ENCODE assay signal across 26 cellular contexts in the genomic region with DNA sequence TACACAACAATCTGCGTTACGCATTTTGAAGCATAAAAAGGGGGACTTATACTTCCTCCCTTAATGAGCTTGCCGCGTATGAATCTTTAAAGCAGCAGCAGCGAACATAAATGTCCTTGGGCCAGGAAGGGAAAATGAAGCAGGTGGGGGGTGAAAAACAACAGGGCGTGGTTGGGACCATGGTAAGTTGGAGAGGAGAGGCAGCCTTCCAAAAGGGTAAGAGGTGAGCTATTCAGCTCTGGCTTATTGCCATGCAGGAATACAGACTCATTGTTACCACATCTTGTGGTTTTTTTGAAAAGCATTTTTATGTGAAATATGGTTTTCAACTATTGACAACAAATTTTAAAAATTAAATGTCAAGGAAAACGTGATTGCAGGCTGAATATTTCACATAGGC.
DNase-seq lines count a peak whose midpoint lies in the region; ATAC-seq and TF ChIP-seq lines count a peak whose summit lies in the region.
"Had no signal": no experiment of that assay in that cellular context is flagged by ENCODE, and none has a peak within 500 bp of the region (broad histone marks: within the 10 kb centered on the region; RNA-seq: fewer than 3 reads in every experiment).

No MANE protein-coding gene starts in this region.

- no peaks in the 10 kb centered on the region for H3K36me3 Mint-ChIP-seq in nephron progenitor cell (ENCODE audit: low read depth)
- H3K36me3 Mint-ChIP-seq: activated naive CD4-positive, alpha-beta T cell treated with anti-CD3 and anti-CD28 coated beads, Interleukin-2, amount 10 ng/mL, durations not matched to agents 7 days and 5 days had no signal

- peaks cover 3% of the 10 kb centered on the region for H3K27me3 Mint-ChIP-seq in nephron progenitor cell (ENCODE audit: low read depth, poor library complexity)
- H3K27me3 Mint-ChIP-seq: activated naive CD4-positive, alpha-beta T cell treated with anti-CD3 and anti-CD28 coated beads, Interleukin-2, amount 10 ng/mL, durations not matched to agents 7 days and 5 days; natural killer cell treated with Interleukin-12 subunit alpha and Interleukin-12 subunit beta and Interleukin-15 and Interleukin-18, amount 100 ng/mL, for 72 hours had no signal

- peak; percentile 10 for DNase-seq in HS-5 (ENCODE audit: low read depth)
- DNase-seq in RWPE1 (ENCODE audit: low spot score), result peak; percentile 5
- DNase-seq in fibroblast of mammary gland (ENCODE audit: low read depth), result peak; percentile 42
- DNase-seq in stromal cell of bone marrow (ENCODE audit: low read depth), result peak; percentile 7
- DNase-seq in NCI-H2171 treated with DMSO at 0.1 percent for 48 hours (lab: John Stamatoyannopoulos, UW), result no peak
- DNase-seq in nephron progenitor cell, result no peak
- DNase-seq: activated CD4-positive, alpha-beta T cell treated with anti-CD3 and anti-CD28 coated beads, Interleukin-2, amount 50 U/mL, for 48 hours; activated naive CD4-positive, alpha-beta T cell treated with anti-CD3 and anti-CD28 coated beads, Interleukin-2, amount 10 ng/mL, durations not matched to agents 7 days and 5 days; amygdala; C1 segment of cervical spinal cord; COR-L47; DMS53; effector CD8-positive, alpha-beta T cell; GDM1; NCI-H187; NCI-H2227 treated with DMSO at 0.1 percent for 48 hours; ovary; stimulated activated CD4-positive, alpha-beta T cell treated with anti-CD3 and anti-CD28 coated beads, Interleukin-1b, Interleukin-23, amount 100 ng/mL, for 48 hours; stomach had no signal

- no peaks in the 10 kb centered on the region for H3K9me3 Mint-ChIP-seq in nephron progenitor cell
- H3K9me3 Mint-ChIP-seq: activated T-helper 1 cell treated with anti-CD3 and anti-CD28 coated beads, Interleukin-12 subunit alpha, Interleukin-12 subunit beta, Interleukin-2, Interleukin-4 antibody, amounts not matched to agents 30 ng/mL and 10 ng/mL and 1 ng/mL, durations not matched to agents 14 hours and 24 hours and 36 hours; T-helper 1 cell treated with Interleukin-12 subunit alpha and Interleukin-12 subunit beta and Interleukin-4 antibody, amounts not matched to agents 30 μg/mL and 1 μg/mL, for 36 hours had no signal

- no peak for ATAC-seq in HG02970 (IDR thresholded peaks at IDR 0.05; ENCODE audit: low FRiP score, unreplicated experiment)
- ATAC-seq: activated CD4-positive, CD25-positive, alpha-beta regulatory T cell treated with anti-CD3 and anti-CD28 coated beads, Interleukin-2, amount 50 U/mL, for 24 hours; natural killer cell treated with Interleukin-12 subunit alpha and Interleukin-12 subunit beta and Interleukin-15 and Interleukin-18, amount 100 ng/mL, for 72 hours had no signal

- POLR2A ChIA-PET in RWPE1 (lab: Yijun Ruan, JAX; ENCODE audit: low non-redundant PET), result no interaction called here

- H3K4me3 ChIP-seq in fibroblast of mammary gland (ENCODE audit: control insufficient read depth, low read depth, low read length), result no peak overlapping the region
- H3K4me3 ChIP-seq: ovary, smooth muscle cell, stomach, tibial nerve had no signal

- CTCF ChIA-PET in RWPE1 (lab: Yijun Ruan, JAX), result no interaction called here

- no peak overlapping the region for H3K27ac ChIP-seq in RWPE1
- H3K27ac ChIP-seq: ovary, stomach, tibial nerve had no signal

- no peaks in the 10 kb centered on the region for H3K4me1 Mint-ChIP-seq in nephron progenitor cell
- H3K4me1 Mint-ChIP-seq: activated naive CD4-positive, alpha-beta T cell treated with anti-CD3 and anti-CD28 coated beads, Interleukin-2, amount 10 ng/mL, durations not matched to agents 7 days and 5 days had no signal

- TF ChIP-seq CTCF in RWPE1 (conservative IDR thresholded peaks at IDR 0.05; ENCODE audit: low read depth) (no peak), fibroblast of mammary gland (conservative IDR thresholded peaks at IDR 0.05; ENCODE audit: control insufficient read depth, insufficient read depth, low read depth, low read length) (no peak), nephron progenitor cell (IDR thresholded peaks at IDR 0.05) (no peak)

- no peak overlapping the region for H3K27ac Mint-ChIP-seq in nephron progenitor cell
- H3K27ac Mint-ChIP-seq: activated naive CD4-positive, alpha-beta T cell treated with anti-CD3 and anti-CD28 coated beads, Interleukin-2, amount 10 ng/mL, durations not matched to agents 7 days and 5 days; activated T-helper 1 cell treated with anti-CD3 and anti-CD28 coated beads, Interleukin-12 subunit alpha, Interleukin-12 subunit beta, Interleukin-2, Interleukin-4 antibody, amounts not matched to agents 30 ng/mL and 10 ng/mL and 1 ng/mL, durations not matched to agents 14 hours and 24 hours and 36 hours; natural killer cell treated with Interleukin-12 subunit alpha and Interleukin-12 subunit beta and Interleukin-15 and Interleukin-18, amount 100 ng/mL, for 72 hours; T-helper 1 cell treated with Interleukin-12 subunit alpha and Interleukin-12 subunit beta and Interleukin-4 antibody, amounts not matched to agents 30 μg/mL and 1 μg/mL, for 36 hours had no signal

- no peak overlapping the region for H3K4me3 Mint-ChIP-seq in nephron progenitor cell
- H3K4me3 Mint-ChIP-seq: activated naive CD4-positive, alpha-beta T cell treated with anti-CD3 and anti-CD28 coated beads, Interleukin-2, amount 10 ng/mL, durations not matched to agents 7 days and 5 days; activated T-helper 1 cell treated with anti-CD3 and anti-CD28 coated beads, Interleukin-12 subunit alpha, Interleukin-12 subunit beta, Interleukin-2, Interleukin-4 antibody, amounts not matched to agents 30 ng/mL and 10 ng/mL and 1 ng/mL, durations not matched to agents 14 hours and 24 hours and 36 hours; natural killer cell treated with Interleukin-12 subunit alpha and Interleukin-12 subunit beta and Interleukin-15 and Interleukin-18, amount 100 ng/mL, for 72 hours; T-helper 1 cell treated with Interleukin-12 subunit alpha and Interleukin-12 subunit beta and Interleukin-4 antibody, amounts not matched to agents 30 μg/mL and 1 μg/mL, for 36 hours had no signal

Comparison
In these comparisons a context has a peak if more than half of its experiments do, and no peak if none do; other contexts are left out.
1. DNase-seq: peak in HS-5 (single experiment), RWPE1 (single experiment), fibroblast of mammary gland (single experiment) and stromal cell of bone marrow (single experiment); none in NCI-H2171 treated with DMSO at 0.1 percent for 48 hours (single experiment) and nephron progenitor cell (single experiment).